In genomic region chr5:160213537-160213936, GRCh38 we compare ENCODE assay signal across 15 cellular contexts. TPM values are rescaled to one million over a fixed set of nuclear protein-coding genes. Genes with fewer than 3 reads are reported as not detected.
DNase-seq lines count a peak whose midpoint lies in the region; ATAC-seq and TF ChIP-seq lines count a peak whose summit lies in the region.
"Had no signal": no experiment of that assay in that cellular context is flagged by ENCODE, and none has a peak within 500 bp of the region (broad histone marks: within the 10 kb centered on the region; RNA-seq: fewer than 3 reads in every experiment).

No MANE protein-coding gene starts in this region.

- H3K9ac ChIP-seq in mammary epithelial cell (ENCODE audit: insufficient read depth, low read length), result no peak overlapping the region

- WGBS in mammary epithelial cell (ENCODE audit: low coverage, missing lambda C conversion rate), result 77% methylated on average over 5 of the region's 5 CpGs

- peaks cover 4% of the 10 kb centered on the region for H3K27me3 Mint-ChIP-seq in chondrocyte (ENCODE audit: low read depth)

- POLR2A ChIA-PET in HEK293T (lab: Yijun Ruan, JAX), result no interaction called here

- no peak overlapping the region for H3K4me3 ChIP-seq in mammary epithelial cell (replicated peaks in 1 of 3; ENCODE audit: insufficient read depth in 1 of 3, low read depth in 2 of 3, low read length in 3 of 3)
- H3K4me3 ChIP-seq: gastroesophageal sphincter had no signal

- no peak overlapping the region for H3K4me3 Mint-ChIP-seq in chondrocyte (ENCODE audit: unreplicated experiment)
- H3K4me3 Mint-ChIP-seq: dendritic cell treated with granulocyte-macrophage colony-stimulating factor and Interleukin-4, amounts not matched to agents 40 ng/mL and 50 ng/mL, for 4 days had no signal

- H3K4me2 ChIP-seq in mammary epithelial cell (ENCODE audit: insufficient read depth, low read depth, low read length), result no peak overlapping the region

- H3K4me1 ChIP-seq in mammary epithelial cell (ENCODE audit: insufficient read depth, low read length), result peaks cover 9% of the 10 kb centered on the region
- H3K4me1 ChIP-seq: gastroesophageal sphincter had no signal

- intact Hi-C loops in mammary epithelial cell (cut with micrococcal nuclease), result no loop called here

- TF ChIP-seq CTCF in mammary epithelial cell (conservative IDR thresholded peaks at IDR 0.05 in 1 of 2, IDR thresholded peaks at IDR 0.05 in 1 of 2; ENCODE audit: extremely low read depth in 1 of 2, insufficient read depth in 1 of 2, low read depth in 1 of 2, low read length in 2 of 2), result no peak
- no peak for TF ChIP-seq CTCF in chondrocyte (IDR thresholded peaks at IDR 0.05)

- H3K4me1 Mint-ChIP-seq in chondrocyte (ENCODE audit: low read depth), result no peaks in the 10 kb centered on the region

- H3K36me3 ChIP-seq in mammary epithelial cell (ENCODE audit: insufficient read depth, low read length), result no peaks in the 10 kb centered on the region
- H3K36me3 ChIP-seq: gastroesophageal sphincter had no signal

- no peak overlapping the region for H3K27ac Mint-ChIP-seq in chondrocyte (ENCODE audit: unreplicated experiment)
- H3K27ac Mint-ChIP-seq: dendritic cell treated with granulocyte-macrophage colony-stimulating factor and Interleukin-4, amounts not matched to agents 40 ng/mL and 50 ng/mL, for 4 days had no signal

- no peaks in the 10 kb centered on the region for H3K9me3 ChIP-seq in mammary epithelial cell (replicated peaks; ENCODE audit: insufficient read depth, low read length)
- H3K9me3 ChIP-seq: gastroesophageal sphincter had no signal

- CTCF ChIA-PET in mammary epithelial cell (lab: Charles Lee; ENCODE audit: low non-redundant PET), result no interaction called here
- CTCF ChIA-PET in HEK293T (lab: Yijun Ruan, JAX), result no interaction called here

- DNase-seq in T47D (ENCODE audit: low read depth in 1 of 2, low spot score in 1 of 2) (peak; percentile 62 to 71), mammary epithelial cell (no peak), NCI-H2029 treated with DMSO at 0.1 percent for 48 hours (lab: John Stamatoyannopoulos, UW) (peak; percentile 64), putamen (ENCODE audit: low spot score) (peak; percentile 39), chondrocyte (ENCODE audit: low spot score) (no peak), HEK293T (ENCODE audit: extremely low spot score) (no peak), GM03348 (ENCODE audit: low spot score) (no peak)
- DNase-seq: activated CD4-positive, alpha-beta T cell treated with anti-CD3 and anti-CD28 coated beads, Interleukin-2, amount 50 U/mL, for 48 hours; activated naive CD4-positive, alpha-beta T cell treated with anti-CD3 and anti-CD28 coated beads, Interleukin-2, amount 50 U/mL, for 16 hours; NCI-H187 treated with DMSO at 0.1 percent for 48 hours; stimulated activated CD4-positive, alpha-beta T cell treated with anti-CD3 and anti-CD28 coated beads, Interleukin-2, amount 100 ng/mL, for 24 hours had no signal

- H3K27ac ChIP-seq in mammary epithelial cell (ENCODE audit: insufficient read depth, low read depth, low read length), result no peak overlapping the region
- H3K27ac ChIP-seq: gastroesophageal sphincter had no signal

- dilution Hi-C loops in mammary epithelial cell (cut with HindIII; ENCODE audit: low sequenced_read_pairs), result no loop called here

- no peaks in the 10 kb centered on the region for H3K27me3 ChIP-seq in mammary epithelial cell (ENCODE audit: insufficient read depth, low read length)
- H3K27me3 ChIP-seq: gastroesophageal sphincter had no signal

- in situ Hi-C loops in T47D (cut with HindIII; ENCODE audit: low pct_unique_long_range_greater_than_20kb, low sequenced_read_pairs), result no loop called here
- in situ Hi-C loops in mammary epithelial cell (cut with MboI; ENCODE audit: low sequenced_read_pairs in 2 of 2), result no loop called here

- no peaks in the 10 kb centered on the region for H4K20me1 ChIP-seq in mammary epithelial cell (ENCODE audit: insufficient read depth, low read length)

- H2AFZ ChIP-seq in mammary epithelial cell (ENCODE audit: low read depth, low read length), result no peak overlapping the region

- no peaks in the 10 kb centered on the region for H3K9me3 Mint-ChIP-seq in chondrocyte (ENCODE audit: low read depth)
- H3K9me3 Mint-ChIP-seq: dendritic cell treated with granulocyte-macrophage colony-stimulating factor and Interleukin-4, amounts not matched to agents 40 ng/mL and 50 ng/mL, for 4 days had no signal

- H3K79me2 ChIP-seq in mammary epithelial cell (ENCODE audit: insufficient read depth, low read length), result no peaks in the 10 kb centered on the region

- H3K36me3 Mint-ChIP-seq in chondrocyte (ENCODE audit: low read depth), result no peaks in the 10 kb centered on the region

- BruUV-seq in mammary epithelial cell (replicated peaks; lab: Mats Ljungman, UMichigan), result no TSS peak

- peak; percentile 95 for ATAC-seq in SK-N-SH treated with all-trans-retinoic acid at 6 μM for 48 hours
- ATAC-seq: gastroesophageal sphincter had no signal

TF ChIP-seq in SK-N-SH treated with all-trans-retinoic acid at 6 μM for 48 hours, 23 proteins besides CTCF, POLR2A, EP300 and RAD21:
- no peak for TF ChIP-seq ZNF70 (CRISPR knock-in tag; IDR thresholded peaks at IDR 0.05)
- TF ChIP-seq PPARA (CRISPR knock-in tag; IDR thresholded peaks at IDR 0.05; ENCODE audit: borderline replicate concordance), result no peak
- TF ChIP-seq ESRRG (CRISPR knock-in tag; IDR thresholded peaks at IDR 0.05), result no peak

TF ChIP-seq in HEK293T, 16 proteins besides CTCF, POLR2A, EP300 and RAD21:
- TF ChIP-seq SUZ12 (IDR thresholded peaks at IDR 0.05) (no peak), LEF1 (IDR thresholded peaks at IDR 0.05; ENCODE audit: borderline replicate concordance) (no peak), FOXA1 (IDR thresholded peaks at IDR 0.05) (no peak), SP1 (IDR thresholded peaks at IDR 0.05) (no peak), HDGF (IDR thresholded peaks at IDR 0.05; ENCODE audit: borderline replicate concordance) (no peak), ELF4 (IDR thresholded peaks at IDR 0.05) (no peak), PKNOX1 (IDR thresholded peaks at IDR 0.05) (no peak), ZNF384 (IDR thresholded peaks at IDR 0.05) (no peak), BHLHE40 (IDR thresholded peaks at IDR 0.05; ENCODE audit: borderline replicate concordance) (no peak), L3MBTL2 (conservative IDR thresholded peaks at IDR 0.05) (no peak), CTBP1 (IDR thresholded peaks at IDR 0.05; ENCODE audit: borderline replicate concordance) (no peak), NFRKB (IDR thresholded peaks at IDR 0.05) (no peak), ARNT (IDR thresholded peaks at IDR 0.05) (no peak)

RNA-seq across cellular contexts. Expression of gene FABP6, which starts 15.8 kb away (rescaled TPM):
- total RNA-seq in mammary epithelial cell (not detected), chondrocyte (not detected in 3 replicates)
- polyA plus RNA-seq in mammary epithelial cell, result not detected
- not detected for polyA minus RNA-seq in mammary epithelial cell
- total RNA-seq: gastroesophageal sphincter, liver had no signal
- polyA plus RNA-seq: liver had no signal

Comparison
In these comparisons a context has a peak if more than half of its experiments do, and no peak if none do; other contexts are left out.
1. DNase-seq: peak in T47D (2 of 2), NCI-H2029 treated with DMSO at 0.1 percent for 48 hours (single experiment) and putamen (single experiment); none in mammary epithelial cell (single experiment), chondrocyte (single experiment), HEK293T (single experiment) and GM03348 (single experiment).